Comparison of ENCODE assay signal across 8 cellular contexts in the genomic region with DNA sequence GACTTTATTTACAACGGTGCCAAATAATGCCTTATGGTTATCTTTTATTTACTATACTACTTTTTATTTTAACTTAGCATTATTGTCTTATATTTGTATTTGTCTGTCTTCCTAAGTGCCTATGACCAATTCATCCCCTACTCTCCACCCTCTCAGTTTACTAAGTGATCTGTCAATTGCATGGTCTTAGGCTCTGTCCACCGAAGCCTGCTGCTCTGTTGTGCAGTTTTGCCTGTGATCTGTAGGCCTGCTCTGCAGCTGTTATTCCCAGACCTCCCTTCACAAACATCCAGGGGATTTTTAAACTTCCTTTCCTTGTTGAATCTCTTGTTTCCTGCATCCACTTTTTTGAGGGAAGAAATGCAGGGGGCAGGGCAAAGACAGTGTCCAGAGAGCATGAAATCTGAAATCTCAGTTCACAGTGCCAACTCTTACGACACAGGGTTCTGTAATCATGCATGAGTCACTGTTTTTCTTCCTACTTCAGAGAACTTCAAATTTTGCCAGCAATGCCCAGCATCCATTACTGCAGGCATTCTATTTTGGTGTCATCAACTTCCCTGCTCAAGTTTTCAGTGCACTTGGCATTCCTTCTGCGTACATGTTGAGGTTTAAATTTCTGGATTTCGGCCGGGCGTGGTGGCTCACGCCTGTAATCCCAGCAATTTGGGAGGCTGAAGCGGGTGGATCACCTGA. TPM values are rescaled to one million over a fixed set of nuclear protein-coding genes. Genes with fewer than 3 reads are reported as not detected.
DNase-seq lines count a peak whose midpoint lies in the region; ATAC-seq and TF ChIP-seq lines count a peak whose summit lies in the region.

No MANE protein-coding gene starts in this region.

- peaks cover 11% of the 10 kb centered on the region for H3K36me3 Mint-ChIP-seq in endodermal cell (ENCODE audit: low read depth)
- H3K36me3 Mint-ChIP-seq in naive thymus-derived CD8-positive, alpha-beta T cell = peaks cover 6 to 91% (median 52%) of the 10 kb centered on the region in 3 donors

- no peak for ATAC-seq in naive thymus-derived CD8-positive, alpha-beta T cell
- ATAC-seq in HG03135 (IDR thresholded peaks at IDR 0.05; ENCODE audit: unreplicated experiment) (no peak), HG02759 (IDR thresholded peaks at IDR 0.05; ENCODE audit: unreplicated experiment) (no peak)

- no peak for TF ChIP-seq CTCF in endodermal cell (conservative IDR thresholded peaks at IDR 0.05)

- POLR2A ChIA-PET in naive thymus-derived CD8-positive, alpha-beta T cell (lab: Charles Lee) = interaction anchor here (0.6 to 1.4 kb wide), 5 partner anchors 10 to 246 kb away, joined by 3 to 4 read pairs (median 3); no protein-coding TSS in a partner anchor

- H3K27me3 Mint-ChIP-seq in endodermal cell (ENCODE audit: insufficient read depth) = no peaks in the 10 kb centered on the region
- H3K27me3 Mint-ChIP-seq in naive thymus-derived CD8-positive, alpha-beta T cell = no peaks in the 10 kb centered on the region

- no peaks in the 10 kb centered on the region for H3K36me3 ChIP-seq in endodermal cell (ENCODE audit: control insufficient read depth, insufficient read depth, low read length)

- no peak overlapping the region for H3K4me3 ChIP-seq in endodermal cell (ENCODE audit: low read length)

- no peak overlapping the region for H3K9ac ChIP-seq in endodermal cell (ENCODE audit: extremely low read depth, low read length, poor library complexity, severe bottlenecking)

- DNase-seq in Ammon's horn (ENCODE audit: low spot score) (peak; percentile 46), NOMO-1 (lab: John Stamatoyannopoulos, UW; ENCODE audit: unreplicated experiment in 2 of 2) (peak; percentile 64 to 86), endodermal cell (peak; percentile 18), activated gamma-delta T cell treated with Interleukin-2 at 50 U/mL for 16 hours (no peak), G401 (ENCODE audit: low spot score) (no peak)
- no peak for DNase-seq in naive thymus-derived CD8-positive, alpha-beta T cell

- in situ Hi-C loops in G401 (cut with HindIII; ENCODE audit: low sequenced_read_pairs) = no loop called here

- no peaks in the 10 kb centered on the region for H3K9me3 Mint-ChIP-seq in endodermal cell
- H3K9me3 Mint-ChIP-seq in naive thymus-derived CD8-positive, alpha-beta T cell = no peaks in the 10 kb centered on the region

- H3K27me3 ChIP-seq in endodermal cell (ENCODE audit: control insufficient read depth, insufficient read depth, low read length, poor library complexity, severe bottlenecking) = no peaks in the 10 kb centered on the region

- peaks cover 4% of the 10 kb centered on the region for H3K4me1 ChIP-seq in endodermal cell (ENCODE audit: control insufficient read depth, insufficient read depth, low read length)

- no peaks in the 10 kb centered on the region for H3K4me1 Mint-ChIP-seq in endodermal cell
- peaks cover 45 to 94% (median 88%) of the 10 kb centered on the region in 4 donors for H3K4me1 Mint-ChIP-seq in naive thymus-derived CD8-positive, alpha-beta T cell

- H3K27ac ChIP-seq in endodermal cell (ENCODE audit: low read depth, low read length) = no peak overlapping the region

- 91 to 95% methylated on average over 6 to 8 of the region's 9 CpGs for WGBS in endodermal cell (ENCODE audit: insufficient coverage in 1 of 2, insufficient read length in 1 of 2), 2 experiments

- H3K27ac Mint-ChIP-seq in endodermal cell = no peak overlapping the region
- H3K27ac Mint-ChIP-seq in naive thymus-derived CD8-positive, alpha-beta T cell = peak overlapping the region; percentile 74 to 89 (median 86)

- no peaks in the 10 kb centered on the region for H3K9me3 ChIP-seq in endodermal cell (ENCODE audit: control insufficient read depth, low read length)

- no peak overlapping the region for H3K4me3 Mint-ChIP-seq in endodermal cell
- H3K4me3 Mint-ChIP-seq in naive thymus-derived CD8-positive, alpha-beta T cell = peak overlapping the region in 9 of 10 donors; percentile 52 to 71 (median 63)

RNA-seq across cellular contexts. Expression of a gene that starts 11.4 kb away (rescaled TPM):
- 10 to 100 TPM; 12.4 TPM for total RNA-seq in endodermal cell
- 5.5 TPM for polyA plus RNA-seq in endodermal cell (2013, experiment 1 of 2)
- 7.3 TPM for polyA plus RNA-seq in endodermal cell (2013, experiment 2 of 2)
- 100 to 1,000 TPM; 224 to 227 TPM for total RNA-seq in naive thymus-derived CD8-positive, alpha-beta T cell
- 100 to 1,000 TPM in 1 of 3 donors, 10 to 100 TPM in 2; 73.8 to 161 (median 87.4) TPM for polyA plus RNA-seq in naive thymus-derived CD8-positive, alpha-beta T cell
- total RNA-seq in G401 (2014; rRNA removed; shearing (Covaris generic)) = 0.06 and 0.54 TPM in 2 replicates

Comparison
In these comparisons a context has a peak if more than half of its experiments do, and no peak if none do; other contexts are left out.
1. DNase-seq: peak in Ammon's horn (single experiment), NOMO-1 (2 of 2) and endodermal cell (single experiment); none in naive thymus-derived CD8-positive, alpha-beta T cell (0 of 10), activated gamma-delta T cell treated with Interleukin-2 at 50 U/mL for 16 hours (single experiment) and G401 (single experiment).
2. RNA of a gene that starts 11.4 kb away (total RNA-seq): 224 to 227 TPM in naive thymus-derived CD8-positive, alpha-beta T cell; 12.4 TPM in endodermal cell and 0.06 to 0.54 TPM in G401; every median in the first group is over 10 times any median in the second.